In genomic region chr5:778421-778820, GRCh38 we compare ENCODE assay signal across 1 cellular context. TPM values are rescaled to one million over a fixed set of nuclear protein-coding genes. Genes with fewer than 3 reads are reported as not detected.
"Had no signal": no experiment of that assay in that cellular context is flagged by ENCODE, and none has a peak within 500 bp of the region (broad histone marks: within the 10 kb centered on the region; RNA-seq: fewer than 3 reads in every experiment).

No MANE protein-coding gene starts in this region.

RNA-seq across cellular contexts. Expression of gene ZDHHC11B, which starts 6.1 kb away (rescaled TPM):
- polyA plus RNA-seq: IgD-negative memory B cell had no signal
